12 cellular contexts compared by ENCODE assay signal in the genomic region with DNA sequence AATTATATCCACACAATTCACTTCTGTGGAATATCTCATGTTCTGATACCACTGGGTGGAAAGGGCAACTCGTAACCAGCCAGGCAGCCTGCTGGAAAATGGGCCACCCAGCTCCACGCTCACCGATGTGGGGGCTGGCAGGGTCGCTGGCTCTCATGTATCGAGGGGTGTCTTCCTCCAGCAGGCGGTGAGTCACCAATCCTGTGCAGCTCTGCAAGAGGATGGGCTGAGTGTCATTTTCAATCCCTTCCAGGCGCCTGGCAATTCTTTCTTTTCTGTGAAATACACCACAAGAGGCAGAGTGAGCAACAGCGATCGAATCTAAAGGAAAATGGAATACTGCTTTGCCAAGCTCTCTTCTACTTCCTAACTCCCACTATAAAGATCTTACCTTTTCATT.
DNase-seq lines count a peak whose midpoint lies in the region; ATAC-seq and TF ChIP-seq lines count a peak whose summit lies in the region.
"Had no signal": no experiment of that assay in that cellular context is flagged by ENCODE, and none has a peak within 500 bp of the region (broad histone marks: within the 10 kb centered on the region; RNA-seq: fewer than 3 reads in every experiment).

No MANE protein-coding gene starts in this region.

- TF ChIP-seq CTCF in type B pancreatic cell (conservative IDR thresholded peaks at IDR 0.05) (peak; percentile 60), omental fat pad (IDR thresholded peaks at IDR 0.05) (no peak)

- H3K9me3 Mint-ChIP-seq in activated CD4-positive, alpha-beta T cell treated with anti-CD3 and anti-CD28 coated beads, Interleukin-2, amount 10 ng/mL, durations not matched to agents 7 days and 5 days, result no peaks in the 10 kb centered on the region
- H3K9me3 Mint-ChIP-seq in type B pancreatic cell, result no peaks in the 10 kb centered on the region
- H3K9me3 Mint-ChIP-seq: immature natural killer cell, nephron progenitor cell had no signal

- peaks cover 29% of the 10 kb centered on the region for H3K36me3 Mint-ChIP-seq in activated CD4-positive, alpha-beta T cell treated with anti-CD3 and anti-CD28 coated beads, Interleukin-2, amount 10 ng/mL, durations not matched to agents 7 days and 5 days (ENCODE audit: low read depth)
- H3K36me3 Mint-ChIP-seq in type B pancreatic cell, result peaks cover 40% of the 10 kb centered on the region

- DNase-seq in activated CD4-positive, alpha-beta T cell treated with anti-CD3 and anti-CD28 coated beads, Interleukin-2, amount 10 ng/mL, durations not matched to agents 7 days and 5 days, result no peak
- no peak for DNase-seq in activated CD4-positive, alpha-beta T cell treated with anti-CD3 and anti-CD28 coated beads for 4 hours
- peak; percentile 86 for DNase-seq in RPMI7951 (ENCODE audit: low read depth)
- peak; percentile 14 for DNase-seq in fibroblast of the conjunctiva (ENCODE audit: low read depth)
- no peak for DNase-seq in type B pancreatic cell (ENCODE audit: extremely low spot score, unreplicated experiment)
- DNase-seq in omental fat pad (ENCODE audit: low spot score), result no peak
- no peak for DNase-seq in KG1 (lab: John Stamatoyannopoulos, UW)
- DNase-seq: AML-193, immature natural killer cell, NCI-H1694, nephron progenitor cell had no signal

- no peak overlapping the region for H3K4me3 Mint-ChIP-seq in activated CD4-positive, alpha-beta T cell treated with anti-CD3 and anti-CD28 coated beads, Interleukin-2, amount 10 ng/mL, durations not matched to agents 7 days and 5 days
- no peak overlapping the region for H3K4me3 Mint-ChIP-seq in type B pancreatic cell
- H3K4me3 Mint-ChIP-seq: immature natural killer cell, nephron progenitor cell had no signal

- peak overlapping the region; percentile 74 for H3K27ac Mint-ChIP-seq in activated CD4-positive, alpha-beta T cell treated with anti-CD3 and anti-CD28 coated beads, Interleukin-2, amount 10 ng/mL, durations not matched to agents 7 days and 5 days
- H3K27ac Mint-ChIP-seq in type B pancreatic cell, result peak overlapping the region; percentile 37

- POLR2A ChIA-PET in activated CD4-positive, alpha-beta T cell treated with anti-CD3 and anti-CD28 coated beads, Interleukin-2, amount 10 ng/mL, durations not matched to agents 7 days and 5 days (lab: Charles Lee), result no interaction called here

- H3K27me3 Mint-ChIP-seq in activated CD4-positive, alpha-beta T cell treated with anti-CD3 and anti-CD28 coated beads, Interleukin-2, amount 10 ng/mL, durations not matched to agents 7 days and 5 days, result no peaks in the 10 kb centered on the region
- H3K27me3 Mint-ChIP-seq in type B pancreatic cell, result no peaks in the 10 kb centered on the region

- CTCF ChIA-PET in activated CD4-positive, alpha-beta T cell treated with anti-CD3 and anti-CD28 coated beads, Interleukin-2, amount 10 ng/mL, durations not matched to agents 7 days and 5 days (lab: Charles Lee), result interaction anchor here (0.6 kb wide), 1 partner anchor 1358 kb away, joined by 5 read pairs; no protein-coding TSS in a partner anchor

- ATAC-seq in GM19452 (IDR thresholded peaks at IDR 0.05; ENCODE audit: unreplicated experiment) (no peak), omental fat pad (ENCODE audit: low FRiP score) (no peak)

- peaks cover 22% of the 10 kb centered on the region for H3K4me1 Mint-ChIP-seq in activated CD4-positive, alpha-beta T cell treated with anti-CD3 and anti-CD28 coated beads, Interleukin-2, amount 10 ng/mL, durations not matched to agents 7 days and 5 days
- H3K4me1 Mint-ChIP-seq in type B pancreatic cell (ENCODE audit: unreplicated experiment), result peaks cover 15% of the 10 kb centered on the region
- H3K4me1 Mint-ChIP-seq: immature natural killer cell had no signal

Comparison
In these comparisons a context has a peak if more than half of its experiments do, and no peak if none do; other contexts are left out.
1. DNase-seq: peak in RPMI7951 (single experiment) and fibroblast of the conjunctiva (single experiment); none in activated CD4-positive, alpha-beta T cell treated with anti-CD3 and anti-CD28 coated beads, Interleukin-2, amount 10 ng/mL, durations not matched to agents 7 days and 5 days (single experiment), activated CD4-positive, alpha-beta T cell treated with anti-CD3 and anti-CD28 coated beads for 4 hours (0 of 2), type B pancreatic cell (single experiment), omental fat pad (single experiment) and KG1 (single experiment).